Comparison of ENCODE assay signal across 2 cellular contexts in genomic region chr5:171396583-171396982, GRCh38. TPM values are rescaled to one million over a fixed set of nuclear protein-coding genes. Genes with fewer than 3 reads are reported as not detected.
"Had no signal": no experiment of that assay in that cellular context is flagged by ENCODE, and none has a peak within 500 bp of the region (broad histone marks: within the 10 kb centered on the region; RNA-seq: fewer than 3 reads in every experiment).

No MANE protein-coding gene starts in this region.

RNA-seq across cellular contexts. Expression of gene FGF18, which starts 22.9 kb away (rescaled TPM):
- total RNA-seq: glomerular endothelial cell, kidney epithelial cell had no signal
